Comparison of ENCODE assay signal across 7 cellular contexts in the genomic region with DNA sequence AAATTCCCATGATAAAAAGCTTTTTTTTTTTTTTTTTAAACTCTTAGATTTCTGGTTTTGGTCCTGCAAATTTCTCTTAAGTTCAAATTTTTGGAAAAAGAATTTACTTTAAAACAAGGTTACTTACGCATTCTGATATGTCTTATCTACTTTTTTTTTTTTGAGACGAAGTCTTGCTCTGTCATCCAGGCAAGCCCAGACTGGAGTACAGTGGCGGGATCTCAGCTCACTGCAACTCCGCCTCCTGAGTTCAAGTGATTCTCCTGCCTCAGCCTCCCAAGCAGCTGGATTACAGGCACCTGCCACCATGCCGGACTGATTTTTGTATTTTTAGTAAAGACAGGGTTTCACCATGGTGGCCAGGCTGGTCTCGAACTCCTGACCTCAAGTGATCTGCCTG.
"Had no signal": no experiment of that assay in that cellular context is flagged by ENCODE, and none has a peak within 500 bp of the region (broad histone marks: within the 10 kb centered on the region; RNA-seq: fewer than 3 reads in every experiment).

No MANE protein-coding gene starts in this region.

- H3K4me3 ChIP-seq: GM23338 had no signal

- H3K4me3 Mint-ChIP-seq: GM23338, H9 had no signal

- H3K27ac Mint-ChIP-seq: GM23338 had no signal

- ATAC-seq: GM23338 had no signal

- FAIRE-seq: H1, H54, HTR-8/SVneo had no signal

- H3K4me1 Mint-ChIP-seq: GM23338, H9 had no signal

- DNase-seq: H9, HCEC 1CT, IMR-90 had no signal

- H3K9me3 Mint-ChIP-seq: GM23338, H9 had no signal
